In the genomic region with DNA sequence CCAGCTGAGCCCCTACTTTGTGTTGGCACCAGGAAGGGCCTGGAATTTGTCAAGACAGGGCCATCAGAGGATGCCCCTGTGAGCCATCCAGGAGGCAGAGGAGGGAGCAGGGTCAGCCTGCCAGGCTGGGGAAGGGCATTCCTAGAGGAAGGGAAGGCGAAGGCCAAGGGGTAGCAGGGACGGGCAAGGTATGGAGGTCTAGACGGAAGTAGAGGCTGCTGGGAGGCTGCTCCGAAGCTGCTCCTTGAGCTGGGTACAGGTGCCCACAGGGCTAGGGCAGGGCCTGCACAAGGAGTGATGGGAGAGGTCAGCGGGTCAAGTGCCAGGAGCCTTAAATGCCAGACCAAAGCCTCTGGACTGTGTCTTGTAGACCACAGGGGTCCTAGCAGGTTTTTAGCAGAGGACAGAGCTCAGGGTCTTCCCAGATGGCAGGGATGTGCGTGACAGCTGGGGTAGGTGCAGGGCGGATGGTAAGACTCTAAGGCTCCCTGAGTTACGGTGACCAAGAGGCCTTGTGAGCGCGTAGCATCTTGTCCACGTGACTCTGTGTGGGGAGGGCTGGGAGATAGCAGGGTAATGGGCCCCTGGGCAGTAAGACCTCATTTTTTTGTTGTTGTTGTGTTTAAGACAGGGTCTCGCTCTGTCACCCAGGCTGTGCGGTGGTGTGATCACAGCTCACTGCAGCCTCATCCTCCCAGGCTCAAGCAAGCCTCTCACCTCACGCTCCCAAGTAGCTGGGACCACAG, we compare ENCODE assay signal across 17 cellular contexts. TPM values are rescaled to one million over a fixed set of nuclear protein-coding genes. Genes with fewer than 3 reads are reported as not detected.
DNase-seq lines count a peak whose midpoint lies in the region; TF ChIP-seq lines count a peak whose summit lies in the region.
"Had no signal": no experiment of that assay in that cellular context is flagged by ENCODE, and none has a peak within 500 bp of the region (broad histone marks: within the 10 kb centered on the region; RNA-seq: fewer than 3 reads in every experiment).

No MANE protein-coding gene starts in this region.

- no peak overlapping the region for H3K4me3 Mint-ChIP-seq in progenitor cell of endocrine pancreas (ENCODE audit: low read depth)
- H3K4me3 Mint-ChIP-seq: CD14-positive monocyte; immature natural killer cell; stimulated activated naive CD8-positive, alpha-beta T cell treated with anti-CD3 and anti-CD28 coated beads, Interleukin-15, amount 100 ng/mL, for 72 hours had no signal

- no peaks in the 10 kb centered on the region for H3K27me3 ChIP-seq in hepatocyte

- H3K27ac Mint-ChIP-seq in progenitor cell of endocrine pancreas = peak overlapping the region; percentile 73
- H3K27ac Mint-ChIP-seq: activated naive CD4-positive, alpha-beta T cell treated with anti-CD3 and anti-CD28 coated beads, Interleukin-2, amount 50 U/mL, for 72 hours; immature natural killer cell had no signal

- H3K4me1 Mint-ChIP-seq in progenitor cell of endocrine pancreas (ENCODE audit: low read depth) = peaks cover 2% of the 10 kb centered on the region
- H3K4me1 Mint-ChIP-seq: CD14-positive monocyte, immature natural killer cell had no signal

- DNase-seq in NCI-H524 (lab: John Stamatoyannopoulos, UW) (peak; percentile 62 to 86), epithelial cell of prostate (ENCODE audit: low read depth, low spot score) (no peak), progenitor cell of endocrine pancreas (ENCODE audit: low spot score, unreplicated experiment) (no peak), amygdala (lab: John Stamatoyannopoulos, UW) (no peak), hepatocyte (ENCODE audit: low spot score) (no peak), C1 segment of cervical spinal cord (lab: John Stamatoyannopoulos, UW) (no peak)
- DNase-seq: caudate nucleus; immature natural killer cell; NCI-H1105 treated with DMSO at 0.1 percent for 48 hours; NCI-H226; occipital lobe; stimulated activated naive CD8-positive, alpha-beta T cell treated with anti-CD3 and anti-CD28 coated beads, Interleukin-15, amount 100 ng/mL, for 72 hours had no signal

- H3K9me3 ChIP-seq in hepatocyte (ENCODE audit: low read depth) = no peaks in the 10 kb centered on the region
- H3K9me3 ChIP-seq: gastrocnemius medialis, HAP-1 had no signal

- no peaks in the 10 kb centered on the region for H3K9me2 ChIP-seq in hepatocyte (replicated peaks; ENCODE audit: insufficient read depth)

- no peak overlapping the region for H2AFZ ChIP-seq in hepatocyte

- H3K27ac ChIP-seq in epithelial cell of prostate (peak overlapping the region; percentile 56), hepatocyte (no peak overlapping the region)
- H3K27ac ChIP-seq: gastrocnemius medialis had no signal

- WGBS in hepatocyte (ENCODE audit: low lambda C conversion rate, missing lambda C conversion rate) = 81% methylated on average over 14 of the region's 14 CpGs

- no peaks in the 10 kb centered on the region for H3K9me3 Mint-ChIP-seq in progenitor cell of endocrine pancreas (ENCODE audit: low read depth)
- H3K9me3 Mint-ChIP-seq: activated naive CD4-positive, alpha-beta T cell treated with anti-CD3 and anti-CD28 coated beads, Interleukin-2, amount 50 U/mL, for 72 hours; immature natural killer cell; stimulated activated naive CD8-positive, alpha-beta T cell treated with anti-CD3 and anti-CD28 coated beads, Interleukin-15, amount 100 ng/mL, for 72 hours had no signal

- H3K36me3 ChIP-seq in hepatocyte (replicated peaks; ENCODE audit: insufficient read depth, low read depth) = no peaks in the 10 kb centered on the region
- H3K36me3 ChIP-seq: gastrocnemius medialis, HAP-1 had no signal

- H3K79me2 ChIP-seq in hepatocyte = no peaks in the 10 kb centered on the region

- no peaks in the 10 kb centered on the region for H3K27me3 Mint-ChIP-seq in progenitor cell of endocrine pancreas

- H4K20me1 ChIP-seq in hepatocyte (ENCODE audit: insufficient read depth, poor library complexity, severe bottlenecking) = no peaks in the 10 kb centered on the region

- TF ChIP-seq POLR2A in GM18951 (IDR thresholded peaks at IDR 0.05; ENCODE audit: extremely low read depth, insufficient read depth, insufficient read length) = peak; percentile 18

- TF ChIP-seq CTCF in progenitor cell of endocrine pancreas (IDR thresholded peaks at IDR 0.05; ENCODE audit: unreplicated experiment) (no peak), hepatocyte (IDR thresholded peaks at IDR 0.05; ENCODE audit: poor library complexity) (no peak)

- no peaks in the 10 kb centered on the region for H3K4me1 ChIP-seq in hepatocyte (ENCODE audit: insufficient read depth)
- H3K4me1 ChIP-seq: HAP-1 had no signal

- no peak overlapping the region for H3K4me2 ChIP-seq in hepatocyte

- no peak overlapping the region for H3K4me3 ChIP-seq in hepatocyte
- H3K4me3 ChIP-seq: gastrocnemius medialis, HAP-1 had no signal

- no peaks in the 10 kb centered on the region for H3K36me3 Mint-ChIP-seq in progenitor cell of endocrine pancreas (ENCODE audit: insufficient read depth)
- H3K36me3 Mint-ChIP-seq: activated naive CD4-positive, alpha-beta T cell treated with anti-CD3 and anti-CD28 coated beads, Interleukin-2, amount 50 U/mL, for 72 hours had no signal

- in situ Hi-C loops in GM18951 (cut with MboI; ENCODE audit: low sequenced_read_pairs, unreplicated experiment) = no loop called here

RNA-seq across cellular contexts. Expression of gene CSNK1E, which starts 31.7 kb away (rescaled TPM):
- total RNA-seq in progenitor cell of endocrine pancreas (246 and 250 TPM in 2 replicates), hepatocyte (85.8 and 89.5 TPM in 2 replicates)
- polyA plus RNA-seq in hepatocyte = 123 and 152 TPM in 2 replicates

Comparison
In these comparisons a context has a peak if more than half of its experiments do, and no peak if none do; other contexts are left out.
1. DNase-seq: peak in NCI-H524 (2 of 2); none in epithelial cell of prostate (single experiment), progenitor cell of endocrine pancreas (single experiment), amygdala (0 of 56), hepatocyte (single experiment) and C1 segment of cervical spinal cord (0 of 14).